Comparison of ENCODE assay signal across 1 cellular context in genomic region chr7:20409961-20410360, GRCh38.
TF ChIP-seq lines count a peak whose summit lies in the region.

No MANE protein-coding gene starts in this region.

TF ChIP-seq in K562, 482 proteins besides CTCF, POLR2A, EP300 and RAD21 (continued from another document):
- TF ChIP-seq, protein P1, sequence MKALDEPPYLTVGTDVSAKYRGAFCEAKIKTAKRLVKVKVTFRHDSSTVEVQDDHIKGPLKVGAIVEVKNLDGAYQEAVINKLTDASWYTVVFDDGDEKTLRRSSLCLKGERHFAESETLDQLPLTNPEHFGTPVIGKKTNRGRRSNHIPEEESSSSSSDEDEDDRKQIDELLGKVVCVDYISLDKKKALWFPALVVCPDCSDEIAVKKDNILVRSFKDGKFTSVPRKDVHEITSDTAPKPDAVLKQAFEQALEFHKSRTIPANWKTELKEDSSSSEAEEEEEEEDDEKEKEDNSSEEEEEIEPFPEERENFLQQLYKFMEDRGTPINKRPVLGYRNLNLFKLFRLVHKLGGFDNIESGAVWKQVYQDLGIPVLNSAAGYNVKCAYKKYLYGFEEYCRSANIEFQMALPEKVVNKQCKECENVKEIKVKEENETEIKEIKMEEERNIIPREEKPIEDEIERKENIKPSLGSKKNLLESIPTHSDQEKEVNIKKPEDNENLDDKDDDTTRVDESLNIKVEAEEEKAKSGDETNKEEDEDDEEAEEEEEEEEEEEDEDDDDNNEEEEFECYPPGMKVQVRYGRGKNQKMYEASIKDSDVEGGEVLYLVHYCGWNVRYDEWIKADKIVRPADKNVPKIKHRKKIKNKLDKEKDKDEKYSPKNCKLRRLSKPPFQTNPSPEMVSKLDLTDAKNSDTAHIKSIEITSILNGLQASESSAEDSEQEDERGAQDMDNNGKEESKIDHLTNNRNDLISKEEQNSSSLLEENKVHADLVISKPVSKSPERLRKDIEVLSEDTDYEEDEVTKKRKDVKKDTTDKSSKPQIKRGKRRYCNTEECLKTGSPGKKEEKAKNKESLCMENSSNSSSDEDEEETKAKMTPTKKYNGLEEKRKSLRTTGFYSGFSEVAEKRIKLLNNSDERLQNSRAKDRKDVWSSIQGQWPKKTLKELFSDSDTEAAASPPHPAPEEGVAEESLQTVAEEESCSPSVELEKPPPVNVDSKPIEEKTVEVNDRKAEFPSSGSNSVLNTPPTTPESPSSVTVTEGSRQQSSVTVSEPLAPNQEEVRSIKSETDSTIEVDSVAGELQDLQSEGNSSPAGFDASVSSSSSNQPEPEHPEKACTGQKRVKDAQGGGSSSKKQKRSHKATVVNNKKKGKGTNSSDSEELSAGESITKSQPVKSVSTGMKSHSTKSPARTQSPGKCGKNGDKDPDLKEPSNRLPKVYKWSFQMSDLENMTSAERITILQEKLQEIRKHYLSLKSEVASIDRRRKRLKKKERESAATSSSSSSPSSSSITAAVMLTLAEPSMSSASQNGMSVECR (CRISPR knock-in tag; IDR thresholded peaks at IDR 0.05) = no peak
- no peak for TF ChIP-seq PHB2 (IDR thresholded peaks at IDR 0.05; ENCODE audit: low read depth)
- TF ChIP-seq, protein P2, sequence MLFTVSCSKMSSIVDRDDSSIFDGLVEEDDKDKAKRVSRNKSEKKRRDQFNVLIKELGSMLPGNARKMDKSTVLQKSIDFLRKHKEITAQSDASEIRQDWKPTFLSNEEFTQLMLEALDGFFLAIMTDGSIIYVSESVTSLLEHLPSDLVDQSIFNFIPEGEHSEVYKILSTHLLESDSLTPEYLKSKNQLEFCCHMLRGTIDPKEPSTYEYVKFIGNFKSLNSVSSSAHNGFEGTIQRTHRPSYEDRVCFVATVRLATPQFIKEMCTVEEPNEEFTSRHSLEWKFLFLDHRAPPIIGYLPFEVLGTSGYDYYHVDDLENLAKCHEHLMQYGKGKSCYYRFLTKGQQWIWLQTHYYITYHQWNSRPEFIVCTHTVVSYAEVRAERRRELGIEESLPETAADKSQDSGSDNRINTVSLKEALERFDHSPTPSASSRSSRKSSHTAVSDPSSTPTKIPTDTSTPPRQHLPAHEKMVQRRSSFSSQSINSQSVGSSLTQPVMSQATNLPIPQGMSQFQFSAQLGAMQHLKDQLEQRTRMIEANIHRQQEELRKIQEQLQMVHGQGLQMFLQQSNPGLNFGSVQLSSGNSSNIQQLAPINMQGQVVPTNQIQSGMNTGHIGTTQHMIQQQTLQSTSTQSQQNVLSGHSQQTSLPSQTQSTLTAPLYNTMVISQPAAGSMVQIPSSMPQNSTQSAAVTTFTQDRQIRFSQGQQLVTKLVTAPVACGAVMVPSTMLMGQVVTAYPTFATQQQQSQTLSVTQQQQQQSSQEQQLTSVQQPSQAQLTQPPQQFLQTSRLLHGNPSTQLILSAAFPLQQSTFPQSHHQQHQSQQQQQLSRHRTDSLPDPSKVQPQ (CRISPR knock-in tag; IDR thresholded peaks at IDR 0.05; ENCODE audit: borderline replicate concordance) = no peak
- TF ChIP-seq HLTF (IDR thresholded peaks at IDR 0.05) = no peak
- no peak for TF ChIP-seq NFRKB (IDR thresholded peaks at IDR 0.05; ENCODE audit: low read depth)
- no peak for TF ChIP-seq CHD2 (IDR thresholded peaks at IDR 0.05; ENCODE audit: low read depth, low read length)
